In the genomic region with DNA sequence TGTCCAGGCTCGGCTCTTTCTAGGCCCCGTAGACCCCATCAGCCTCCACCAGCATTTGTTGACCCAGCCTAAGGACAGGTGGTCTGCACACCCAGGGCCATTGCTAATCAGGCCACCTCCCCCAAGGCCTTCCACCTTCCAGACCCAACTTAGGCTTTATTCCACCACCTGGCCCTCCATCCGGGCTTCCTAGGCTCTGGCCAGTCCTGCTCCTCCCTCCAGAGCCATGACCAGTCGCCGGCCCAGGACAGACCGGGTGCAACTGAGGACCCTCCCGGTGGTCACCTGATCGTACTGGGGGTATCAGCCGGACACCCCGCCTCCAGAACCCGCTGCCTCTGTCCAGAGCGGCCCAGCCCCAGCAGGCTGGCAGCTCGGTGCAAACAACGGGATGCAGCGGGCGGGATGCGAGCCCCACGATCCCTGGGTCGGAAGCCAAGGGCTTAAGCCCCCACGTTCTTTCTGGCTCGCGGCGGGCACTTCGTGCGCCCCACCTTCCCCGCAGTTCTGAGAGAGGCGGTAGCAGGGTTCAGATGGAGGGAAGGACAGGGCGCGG, we compare ENCODE assay signal across 10 cellular contexts. TPM values are rescaled to one million over a fixed set of nuclear protein-coding genes. Genes with fewer than 3 reads are reported as not detected.
DNase-seq lines count a peak whose midpoint lies in the region; ATAC-seq and TF ChIP-seq lines count a peak whose summit lies in the region.
"Had no signal": no experiment of that assay in that cellular context is flagged by ENCODE, and none has a peak within 500 bp of the region (broad histone marks: within the 10 kb centered on the region; RNA-seq: fewer than 3 reads in every experiment).

No MANE protein-coding gene starts in this region.

- peak; percentile 4 for ATAC-seq in GM23338
- no peak for ATAC-seq in activated T-helper 17 cell treated with anti-CD3 and anti-CD28 coated beads, Interleukin-2, amount 50 U/mL, for 72 hours (replicated peaks)
- ATAC-seq in GM21367 (IDR thresholded peaks at IDR 0.05; ENCODE audit: unreplicated experiment), result no peak
- ATAC-seq in HG02588 (IDR thresholded peaks at IDR 0.05; ENCODE audit: unreplicated experiment), result no peak
- ATAC-seq in GM18870 (IDR thresholded peaks at IDR 0.05; ENCODE audit: unreplicated experiment), result no peak

- no peaks in the 10 kb centered on the region for H3K36me3 Mint-ChIP-seq in GM23338 (ENCODE audit: low read depth)
- no peaks in the 10 kb centered on the region for H3K36me3 Mint-ChIP-seq in activated T-helper 17 cell treated with anti-CD3 and anti-CD28 coated beads, Interleukin-2, amount 50 U/mL, for 72 hours (ENCODE audit: low read depth)

- H3K79me2 ChIP-seq in GM23338 (replicated peaks; ENCODE audit: insufficient read depth), result no peaks in the 10 kb centered on the region

- peak overlapping the region; percentile 65 for H3K4me3 Mint-ChIP-seq in GM23338
- H3K4me3 Mint-ChIP-seq in activated T-helper 17 cell treated with anti-CD3 and anti-CD28 coated beads, Interleukin-2, amount 50 U/mL, for 72 hours, result peak overlapping the region; percentile 45

- no peak for TF ChIP-seq CTCF in GM23338 (conservative IDR thresholded peaks at IDR 0.05; ENCODE audit: low read depth in 2 of 2)

- no peaks in the 10 kb centered on the region; the same call in 2 of the 3 replicates for H3K9me3 Mint-ChIP-seq in GM23338
- no peaks in the 10 kb centered on the region for H3K9me3 Mint-ChIP-seq in activated T-helper 17 cell treated with anti-CD3 and anti-CD28 coated beads, Interleukin-2, amount 50 U/mL, for 72 hours

- H3K4me1 Mint-ChIP-seq in GM23338, result peaks cover 10% of the 10 kb centered on the region
- peaks cover 6% of the 10 kb centered on the region for H3K4me1 Mint-ChIP-seq in activated T-helper 17 cell treated with anti-CD3 and anti-CD28 coated beads, Interleukin-2, amount 50 U/mL, for 72 hours

- H2AFZ ChIP-seq in GM23338, result peak overlapping the region; percentile 96

- peak overlapping the region; percentile 83 for H3K4me3 ChIP-seq in GM23338
- H3K4me3 ChIP-seq in iPS DF 6.9 (ENCODE audit: low read length), result peak overlapping the region; percentile 11; the same call in 1 of the 2 replicates
- H3K4me3 ChIP-seq in skeletal muscle cell (ENCODE audit: low read depth, low read length), result peak overlapping the region; percentile 64

- H3K27ac ChIP-seq in GM23338 (ENCODE audit: low read depth) (no peak overlapping the region), iPS DF 6.9 (ENCODE audit: low read length) (no peak overlapping the region)
- H3K27ac ChIP-seq: KMS-11 had no signal

- H3K36me3 ChIP-seq in GM23338 (ENCODE audit: insufficient read depth) (no peaks in the 10 kb centered on the region), iPS DF 6.9 (ENCODE audit: control insufficient read depth, insufficient read depth, low read length) (no peaks in the 10 kb centered on the region)

- H3K4me1 ChIP-seq in GM23338 (ENCODE audit: insufficient read depth) (peaks cover 14% of the 10 kb centered on the region; the same call in 1 of the 2 replicates), iPS DF 6.9 (ENCODE audit: control insufficient read depth, insufficient read depth, low read length) (peaks cover 5% of the 10 kb centered on the region)

- H4K20me1 ChIP-seq in GM23338 (replicated peaks; ENCODE audit: insufficient read depth), result no peaks in the 10 kb centered on the region

- H3K9me2 ChIP-seq in GM23338 (ENCODE audit: insufficient read depth), result no peaks in the 10 kb centered on the region

- H3K27ac Mint-ChIP-seq in GM23338, result no peak overlapping the region
- H3K27ac Mint-ChIP-seq in activated T-helper 17 cell treated with anti-CD3 and anti-CD28 coated beads, Interleukin-2, amount 50 U/mL, for 72 hours, result no peak overlapping the region

- 0 out of 2 replicates have a peak, but pooled peaks cover 6% of the 10 kb centered on the region for H3K27me3 ChIP-seq in GM23338 (ENCODE audit: insufficient read depth)
- H3K27me3 ChIP-seq in iPS DF 6.9 (ENCODE audit: control insufficient read depth, insufficient read depth, low read length), result no peaks in the 10 kb centered on the region

- peak overlapping the region; percentile 86 for H3K4me2 ChIP-seq in GM23338
- H3K4me2 ChIP-seq: KMS-11 had no signal

- H3F3A ChIP-seq in GM23338 (replicated peaks; ENCODE audit: low read depth), result 0 out of 2 replicates have a peak, but pooled peaks cover 11% of the 10 kb centered on the region

- WGBS in iPS DF 6.9 (ENCODE audit: insufficient coverage, insufficient read length), result no CpG with 5 or more reads among the region's 29 CpGs

- no peaks in the 10 kb centered on the region for H3K9me3 ChIP-seq in iPS DF 6.9 (ENCODE audit: control insufficient read depth, insufficient read depth, low read length)

- DNase-seq in GM23338 (ENCODE audit: low spot score) (peak; percentile 56), iPS DF 6.9 (ENCODE audit: low read depth, low spot score) (no peak), skeletal muscle cell (ENCODE audit: low read depth) (no peak)
- no peak for DNase-seq in stimulated activated CD4-positive, alpha-beta T cell treated with anti-CD3 and anti-CD28 coated beads, Interleukin-4, amount 100 ng/mL, for 24 hours
- DNase-seq: GOT3 had no signal

- peaks cover 30% of the 10 kb centered on the region for H3K27me3 Mint-ChIP-seq in GM23338 (ENCODE audit: insufficient read depth, low read depth, poor library complexity)
- peaks cover 6% of the 10 kb centered on the region for H3K27me3 Mint-ChIP-seq in activated T-helper 17 cell treated with anti-CD3 and anti-CD28 coated beads, Interleukin-2, amount 50 U/mL, for 72 hours

TF ChIP-seq in GM23338, 12 proteins besides CTCF, POLR2A, EP300 and RAD21:
- TF ChIP-seq NANOG (IDR thresholded peaks at IDR 0.05; ENCODE audit: borderline replicate concordance) (no peak), ZNF331 (CRISPR knock-in tag; IDR thresholded peaks at IDR 0.05; ENCODE audit: low read depth) (no peak), JUNB (IDR thresholded peaks at IDR 0.05; ENCODE audit: unreplicated experiment) (no peak), CREB1 (CRISPR knock-in tag; IDR thresholded peaks at IDR 0.05; ENCODE audit: low read depth) (no peak)

RNA-seq across cellular contexts. Expression of gene NACAD, which starts 0.5 kb away (rescaled TPM):
- 9.9 and 11.2 TPM in 2 replicates for total RNA-seq in GM23338 (2014; rRNA removed; shearing (Covaris generic))
- 4.9 and 6.1 TPM in 2 replicates for polyA plus RNA-seq in GM23338 (2016; fragmentation: Nextera tagmentation; extraction: Ambion mirVana)
- total RNA-seq in activated T-helper 17 cell treated with anti-CD3 and anti-CD28 coated beads, Interleukin-2, amount 50 U/mL, for 72 hours, result 1 to 10 TPM in 1 of 2 donors, under 1 TPM in 1; 0.71 to 1.3 TPM

RNA-seq across cellular contexts. Expression of gene TBRG4, which starts 23.3 kb away (rescaled TPM):
- total RNA-seq in GM23338 (2014; rRNA removed; shearing (Covaris generic)), result 156 and 162 TPM in 2 replicates
- 72.5 and 82.9 TPM in 2 replicates for polyA plus RNA-seq in GM23338 (2016; fragmentation: Nextera tagmentation; extraction: Ambion mirVana)
- total RNA-seq in activated T-helper 17 cell treated with anti-CD3 and anti-CD28 coated beads, Interleukin-2, amount 50 U/mL, for 72 hours, result 100 to 1,000 TPM; 119 to 177 TPM

Comparison
In these comparisons a context has a peak if more than half of its experiments do, and no peak if none do; other contexts are left out.
1. H3K4me3 ChIP-seq: peak in every context shown above with its lines; median percentile 83 in GM23338; 64 in skeletal muscle cell; 11 in iPS DF 6.9.